ENCODE assay signal across 15 cellular contexts in genomic region chr20:8385247-8385646, GRCh38.
DNase-seq lines count a peak whose midpoint lies in the region; ATAC-seq and TF ChIP-seq lines count a peak whose summit lies in the region.
"Had no signal": no experiment of that assay in that cellular context is flagged by ENCODE, and none has a peak within 500 bp of the region (broad histone marks: within the 10 kb centered on the region; RNA-seq: fewer than 3 reads in every experiment).

No MANE protein-coding gene starts in this region.

- no peak overlapping the region for H2AFZ ChIP-seq in fibroblast of lung (ENCODE audit: low read length)

- no peaks in the 10 kb centered on the region for H3K9me3 ChIP-seq in fibroblast of lung (ENCODE audit: control insufficient read depth, insufficient read depth, low read depth, low read length)
- H3K9me3 ChIP-seq: upper lobe of right lung had no signal

- peaks cover 19% of the 10 kb centered on the region for H3K4me1 ChIP-seq in fibroblast of lung (ENCODE audit: control insufficient read depth, extremely low read depth, insufficient read depth, low read length)
- H3K4me1 ChIP-seq: upper lobe of right lung had no signal

- H3K4me3 ChIP-seq in fibroblast of lung (replicated peaks in 1 of 4; ENCODE audit: control extremely low read depth in 1 of 4, insufficient read depth in 1 of 4, low read depth in 3 of 4, low read length in 4 of 4): no peak overlapping the region
- H3K4me3 ChIP-seq: upper lobe of right lung had no signal

- H3K27me3 ChIP-seq in fibroblast of lung (ENCODE audit: control insufficient read depth, insufficient read depth, low read length): no peaks in the 10 kb centered on the region
- H3K27me3 ChIP-seq: upper lobe of right lung had no signal

- H4K20me1 ChIP-seq in fibroblast of lung (ENCODE audit: control insufficient read depth, extremely low read depth, insufficient read depth, low read length): no peaks in the 10 kb centered on the region

- no peak overlapping the region for H3K4me2 ChIP-seq in fibroblast of lung (ENCODE audit: extremely low read depth, insufficient read depth, low read length)
- H3K4me2 ChIP-seq: KMS-11 had no signal

- ATAC-seq in GM18873 (IDR thresholded peaks at IDR 0.05; ENCODE audit: low FRiP score, unreplicated experiment): no peak
- ATAC-seq: upper lobe of right lung had no signal

- no peaks in the 10 kb centered on the region for H3K79me2 ChIP-seq in fibroblast of lung (ENCODE audit: control insufficient read depth, insufficient read depth, low read length)

- no peak overlapping the region for H3K27ac ChIP-seq in fibroblast of lung (ENCODE audit: insufficient read depth, low read length)
- H3K27ac ChIP-seq: KMS-11, upper lobe of right lung had no signal

- H3K36me3 ChIP-seq in fibroblast of lung (ENCODE audit: control insufficient read depth, insufficient read depth, low read length): no peaks in the 10 kb centered on the region
- H3K36me3 ChIP-seq: upper lobe of right lung had no signal

- DNase-seq in NCI-H1436 (lab: John Stamatoyannopoulos, UW) (peak; percentile 8), NCI-H1436 treated with DMSO at 0.1 percent for 48 hours (lab: John Stamatoyannopoulos, UW) (no peak), NCI-H524 (lab: John Stamatoyannopoulos, UW) (peak; percentile 94 to 99), fibroblast of lung (ENCODE audit: low read depth in 2 of 2) (peak; percentile 44 to 62), pons (ENCODE audit: low spot score) (peak; percentile 45), SKM-1 treated with dmso at 0.1 percent for 144 hours (lab: John Stamatoyannopoulos, UW; ENCODE audit: unreplicated experiment) (no peak)
- DNase-seq in activated CD4-positive, alpha-beta T cell treated with anti-CD3 and anti-CD28 coated beads, Interleukin-2, amount 50 U/mL, for 4 hours: no peak
- DNase-seq: activated B cell treated with CpG ODN at 0.5 μM for 24 hours; activated gamma-delta T cell; effector CD8-positive, alpha-beta T cell; kidney glomerular epithelial cell; OCI-M1; upper lobe of right lung had no signal

- H3K9ac ChIP-seq in fibroblast of lung (ENCODE audit: insufficient read depth, low read length): no peak overlapping the region
- H3K9ac ChIP-seq: KMS-11 had no signal

- TF ChIP-seq CTCF in fibroblast of lung (conservative IDR thresholded peaks at IDR 0.05 in 1 of 2, IDR thresholded peaks at IDR 0.05 in 1 of 2; ENCODE audit: low read depth in 1 of 2, low read length in 2 of 2): no peak

Comparison
In these comparisons a context has a peak if more than half of its experiments do, and no peak if none do; other contexts are left out.
1. DNase-seq: peak in NCI-H1436 (single experiment), NCI-H524 (2 of 2), fibroblast of lung (2 of 2) and pons (single experiment); none in NCI-H1436 treated with DMSO at 0.1 percent for 48 hours (single experiment), activated CD4-positive, alpha-beta T cell treated with anti-CD3 and anti-CD28 coated beads, Interleukin-2, amount 50 U/mL, for 4 hours (0 of 2) and SKM-1 treated with dmso at 0.1 percent for 144 hours (single experiment).